ENCODE assay signal across 14 cellular contexts in genomic region chr2:90221300-90221651, GRCh38.
DNase-seq lines count a peak whose midpoint lies in the region; ATAC-seq, FAIRE-seq and TF ChIP-seq lines count a peak whose summit lies in the region.
"Had no signal": no experiment of that assay in that cellular context is flagged by ENCODE, and none has a peak within 500 bp of the region (broad histone marks: within the 10 kb centered on the region; RNA-seq: fewer than 3 reads in every experiment).

No MANE protein-coding gene starts in this region.

- H3K9me3 Mint-ChIP-seq in stimulated activated naive B cell treated with anti-CD40 and anti-IgM and Interleukin-4, amounts not matched to agents 10 μg/mL and 1 μg/mL and 100 μg/mL, for 72 hours, result no peaks in the 10 kb centered on the region

- H2AFZ ChIP-seq in OCI-LY3 (ENCODE audit: low read depth, low read length) (no peak overlapping the region), GM12878 (ENCODE audit: control insufficient read depth, low read depth, low read length) (no peak overlapping the region)

- no peaks in the 10 kb centered on the region for H3K36me3 ChIP-seq in OCI-LY3 (replicated peaks; ENCODE audit: low read depth, low read length)
- H3K36me3 ChIP-seq in GM12878 (ENCODE audit: control insufficient read depth in 2 of 2, insufficient read depth in 2 of 2, low read length in 1 of 2), result no peaks in the 10 kb centered on the region
- H3K36me3 ChIP-seq in sigmoid colon, result no peaks in the 10 kb centered on the region
- H3K36me3 ChIP-seq: HAP-1 had no signal

- H3K27me3 ChIP-seq in OCI-LY3 (ENCODE audit: low read depth, low read length) (no peaks in the 10 kb centered on the region), GM12878 (replicated peaks in 1 of 2; ENCODE audit: control insufficient read depth in 2 of 2, insufficient read depth in 2 of 2, low read length in 1 of 2) (no peaks in the 10 kb centered on the region), sigmoid colon (no peaks in the 10 kb centered on the region)

- H3K9ac ChIP-seq in OCI-LY3 (ENCODE audit: low read length) (no peak overlapping the region), GM12878 (ENCODE audit: control insufficient read depth, insufficient read depth, low read length) (no peak overlapping the region)

- BruUV-seq in GM12878 (replicated peaks; lab: Mats Ljungman, UMichigan), result no TSS peak

- ATAC-seq in HG02870 (IDR thresholded peaks at IDR 0.05; ENCODE audit: unreplicated experiment) (peak; percentile 36), GM12878 (no peak), GM19351 (IDR thresholded peaks at IDR 0.05; ENCODE audit: unreplicated experiment) (no peak)
- ATAC-seq in stimulated activated naive B cell treated with anti-CD40 and anti-IgM and Interleukin-4, amounts not matched to agents 10 μg/mL and 1 μg/mL and 100 μg/mL, for 72 hours (replicated peaks), result peak; percentile 22 to 42
- ATAC-seq: A549 had no signal

- DNase-seq in GM12878 (ENCODE audit: low read depth, low spot score) (no peak), posterior cingulate gyrus (no peak), sigmoid colon (no peak)
- DNase-seq in stimulated activated naive B cell treated with anti-CD40 and anti-IgM and Interleukin-4, amounts not matched to agents 10 μg/mL and 1 μg/mL and 100 μg/mL, for 72 hours, result no peak
- no peak for DNase-seq in stimulated activated CD4-positive, alpha-beta T cell treated with anti-CD3 and anti-CD28 coated beads, Interleukin-12 subunit alpha, Interleukin-12 subunit beta, amount 100 ng/mL, for 4 hours
- DNase-seq: CD4-positive, CD25-positive, alpha-beta regulatory T cell; DMS53 had no signal

- CTCF ChIA-PET in GM12878 (lab: Yijun Ruan, JAX), result no interaction called here

- no peak for TF ChIP-seq RAD21 in GM12878 (IDR thresholded peaks at IDR 0.05; ENCODE audit: insufficient read depth, low read depth, low read length)

- H3K27me3 Mint-ChIP-seq in stimulated activated naive B cell treated with anti-CD40 and anti-IgM and Interleukin-4, amounts not matched to agents 10 μg/mL and 1 μg/mL and 100 μg/mL, for 72 hours, result no peaks in the 10 kb centered on the region
- H3K27me3 Mint-ChIP-seq: CD4-positive, CD25-positive, alpha-beta regulatory T cell had no signal

- H3K27ac ChIP-seq in OCI-LY3 (ENCODE audit: low read length) (peak overlapping the region; percentile 83), GM12878 (ENCODE audit: control insufficient read depth, insufficient read depth) (no peak overlapping the region), sigmoid colon (no peak overlapping the region)
- H3K27ac ChIP-seq: A549 had no signal

- H3K36me3 Mint-ChIP-seq in stimulated activated naive B cell treated with anti-CD40 and anti-IgM and Interleukin-4, amounts not matched to agents 10 μg/mL and 1 μg/mL and 100 μg/mL, for 72 hours, result no peaks in the 10 kb centered on the region
- H3K36me3 Mint-ChIP-seq: CD4-positive, CD25-positive, alpha-beta regulatory T cell had no signal

- no peak overlapping the region for H3K27ac Mint-ChIP-seq in stimulated activated naive B cell treated with anti-CD40 and anti-IgM and Interleukin-4, amounts not matched to agents 10 μg/mL and 1 μg/mL and 100 μg/mL, for 72 hours
- H3K27ac Mint-ChIP-seq: CD4-positive, CD25-positive, alpha-beta regulatory T cell had no signal

- H3K4me1 Mint-ChIP-seq in stimulated activated naive B cell treated with anti-CD40 and anti-IgM and Interleukin-4, amounts not matched to agents 10 μg/mL and 1 μg/mL and 100 μg/mL, for 72 hours, result peaks cover 22 to 23% of the 10 kb centered on the region in 2 donors
- H3K4me1 Mint-ChIP-seq: CD4-positive, CD25-positive, alpha-beta regulatory T cell had no signal

- WGBS in GM12878 (ENCODE audit: insufficient coverage, insufficient replicate concordance, low lambda C conversion rate, missing lambda C conversion rate), result 0% methylated on average over 1 of the region's 1 CpG
- WGBS in sigmoid colon, 2 donors, result 21 to 28% methylated on average over 1 of the region's 1 CpG

- H3K9me3 ChIP-seq in OCI-LY3 (ENCODE audit: insufficient read depth, low read length), result no peaks in the 10 kb centered on the region
- H3K9me3 ChIP-seq in GM12878 (replicated peaks; ENCODE audit: control insufficient read depth, insufficient read depth, low read length), result no peaks in the 10 kb centered on the region
- no peaks in the 10 kb centered on the region for H3K9me3 ChIP-seq in sigmoid colon
- H3K9me3 ChIP-seq: A549, HAP-1 had no signal

- TF ChIP-seq EP300 in GM12878 (IDR thresholded peaks at IDR 0.05; ENCODE audit: borderline replicate concordance in 1 of 2, control insufficient read depth in 1 of 2, low read depth in 2 of 2, low read length in 2 of 2) (no peak), sigmoid colon (IDR thresholded peaks at IDR 0.05) (no peak)

- H3K4me1 ChIP-seq in OCI-LY3 (ENCODE audit: low read length), result peaks cover 36% of the 10 kb centered on the region
- H3K4me1 ChIP-seq in GM12878 (ENCODE audit: control insufficient read depth, insufficient read depth, low read length), result no peaks in the 10 kb centered on the region
- H3K4me1 ChIP-seq in sigmoid colon, result no peaks in the 10 kb centered on the region
- H3K4me1 ChIP-seq: A549 had no signal

- RAD21 ChIA-PET in GM12878 (lab: Charles Lee; ENCODE audit: unreplicated experiment), result no interaction called here

- TF ChIP-seq POLR2A in GM12878 (IDR thresholded peaks at IDR 0.05; ENCODE audit: low read depth, low read length), result no peak
- TF ChIP-seq POLR2A in sigmoid colon (IDR thresholded peaks at IDR 0.05), result no peak

- POLR2A ChIA-PET in GM12878 (lab: Charles Lee), result no interaction called here

- SMC1A ChIA-PET in GM12878 (lab: Charles Lee; ENCODE audit: uncharacterized antibody, unreplicated experiment), result no interaction called here

- H3K4me2 ChIP-seq in OCI-LY3 (ENCODE audit: low read length) (peak overlapping the region; percentile 88), GM12878 (ENCODE audit: control insufficient read depth, insufficient read depth) (no peak overlapping the region)
- H3K4me2 ChIP-seq: A549 had no signal

- in situ Hi-C loops in GM12878 (cut with MboI), result no loop called here

- H4K20me1 ChIP-seq in OCI-LY3 (ENCODE audit: insufficient read depth, low read length) (no peaks in the 10 kb centered on the region), GM12878 (ENCODE audit: control insufficient read depth, insufficient read depth) (no peaks in the 10 kb centered on the region)

- H3K4me3 ChIP-seq in OCI-LY3 (ENCODE audit: low read length) (0 out of 2 replicates have a peak overlapping the region, but pooled peaks have one; percentile 59), GM12878 (no peak overlapping the region), sigmoid colon (no peak overlapping the region)
- H3K4me3 ChIP-seq: A549, HAP-1 had no signal

- no peak overlapping the region for H3K4me3 Mint-ChIP-seq in stimulated activated naive B cell treated with anti-CD40 and anti-IgM and Interleukin-4, amounts not matched to agents 10 μg/mL and 1 μg/mL and 100 μg/mL, for 72 hours
- H3K4me3 Mint-ChIP-seq: CD4-positive, CD25-positive, alpha-beta regulatory T cell had no signal

- intact Hi-C loops in GM12878 (cut with micrococcal nuclease; ENCODE audit: unreplicated experiment), result no loop called here
- intact Hi-C loops in posterior cingulate gyrus (cut with DNase I), result no loop called here
- intact Hi-C loops in sigmoid colon (cut with DNase I), result no loop called here

- TF ChIP-seq CTCF in OCI-LY3 (IDR thresholded peaks at IDR 0.05; ENCODE audit: low read depth, low read length) (no peak), GM12878 (IDR thresholded peaks at IDR 0.05 in 2 of 3, conservative IDR thresholded peaks at IDR 0.05 in 1 of 3; ENCODE audit: control insufficient read depth in 2 of 3, extremely low read depth in 1 of 3, insufficient read depth in 1 of 3, low read depth in 3 of 3, low read length in 3 of 3) (no peak), sigmoid colon (IDR thresholded peaks at IDR 0.05) (no peak)

- no peaks in the 10 kb centered on the region for H3K79me2 ChIP-seq in OCI-LY3 (ENCODE audit: low read length)
- no peaks in the 10 kb centered on the region for H3K79me2 ChIP-seq in GM12878 (ENCODE audit: control insufficient read depth, insufficient read depth, low read length)

- peak; percentile 18 for FAIRE-seq in GM12878 (lab: Jason Lieb, UNC)
- FAIRE-seq: A549, GM18507, H1 had no signal

TF ChIP-seq in GM12878, 131 proteins besides CTCF, POLR2A, EP300 and RAD21 (continues in another document):
- no peak for TF ChIP-seq PKNOX1 (IDR thresholded peaks at IDR 0.05)
- TF ChIP-seq BCL11A (IDR thresholded peaks at IDR 0.05; ENCODE audit: low read depth, low read length), result no peak
- TF ChIP-seq DPF2 (IDR thresholded peaks at IDR 0.05), result no peak
- no peak for TF ChIP-seq RB1 (IDR thresholded peaks at IDR 0.05; ENCODE audit: borderline replicate concordance)
- TF ChIP-seq POLR2AphosphoS2 (IDR thresholded peaks at IDR 0.05; ENCODE audit: low read depth, low read length), result no peak
- no peak for TF ChIP-seq NR2C1 (IDR thresholded peaks at IDR 0.05)
- no peak for TF ChIP-seq CHD4 (IDR thresholded peaks at IDR 0.05)
- no peak for TF ChIP-seq IRF3 (IDR thresholded peaks at IDR 0.05)
- TF ChIP-seq IRF4 (IDR thresholded peaks at IDR 0.05; ENCODE audit: low read depth, low read length), result no peak

Comparison
In these comparisons a context has a peak if more than half of its experiments do, and no peak if none do; other contexts are left out.
1. ATAC-seq: peak in HG02870 (single experiment) and stimulated activated naive B cell treated with anti-CD40 and anti-IgM and Interleukin-4, amounts not matched to agents 10 μg/mL and 1 μg/mL and 100 μg/mL, for 72 hours (2 of 2); none in GM12878 (single experiment) and GM19351 (single experiment).